In the genomic region with DNA sequence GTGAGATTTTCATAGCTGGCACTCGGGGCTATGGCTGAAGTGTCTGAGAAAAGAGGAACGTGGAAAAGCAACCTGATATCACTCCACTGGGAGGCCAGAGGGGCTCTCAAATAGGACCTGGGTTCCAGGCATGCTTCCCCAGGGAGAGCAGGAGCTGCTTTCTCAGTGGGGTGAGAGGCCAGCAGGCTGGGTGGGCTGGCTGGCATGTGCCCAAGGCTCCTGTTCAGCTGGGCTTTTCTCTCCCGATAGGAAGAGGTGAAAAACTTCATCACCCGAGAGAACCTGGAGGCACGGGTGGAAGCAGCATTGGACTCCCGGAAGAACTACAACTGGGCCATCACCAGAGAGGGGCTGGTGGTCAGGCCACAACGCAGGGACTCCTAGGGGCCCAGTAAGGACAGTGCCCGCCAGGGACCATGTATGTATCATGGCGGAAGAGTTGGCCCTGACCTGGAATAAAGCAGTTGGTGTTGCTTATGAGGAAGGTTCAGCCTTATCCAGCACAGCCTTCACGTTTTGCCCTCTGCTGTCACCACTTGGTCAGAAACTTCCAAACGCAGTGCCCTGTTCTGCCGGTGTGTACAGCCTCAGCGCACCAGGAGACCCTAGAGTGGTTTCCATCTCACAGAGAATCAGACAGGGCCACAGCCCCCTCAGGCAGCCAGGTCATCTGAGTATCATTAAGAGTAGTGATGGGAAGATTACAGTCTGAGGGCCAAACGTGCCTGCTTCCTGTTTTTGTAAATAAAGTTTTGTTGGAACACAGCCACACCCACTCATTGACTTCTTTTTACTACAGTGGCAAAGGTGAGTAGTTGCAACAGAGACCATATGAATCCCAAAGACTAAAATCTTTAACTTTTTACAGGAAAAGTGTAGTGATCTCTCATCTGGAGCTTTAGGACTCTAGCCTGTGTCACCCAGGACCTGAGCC, we compare ENCODE assay signal across 1 cellular context.
TF ChIP-seq lines count a peak whose summit lies in the region.

No MANE protein-coding gene starts in this region.

TF ChIP-seq in K562, 482 proteins besides CTCF, POLR2A, EP300 and RAD21:
- peak; percentile 71 for TF ChIP-seq BHLHE40 (IDR thresholded peaks at IDR 0.05; ENCODE audit: low read length)
- TF ChIP-seq KLF13 (tag; IDR thresholded peaks at IDR 0.05; ENCODE audit: borderline replicate concordance, low read depth): peak; percentile 61; the same call in 1 of the 2 replicates
- TF ChIP-seq, protein P1, sequence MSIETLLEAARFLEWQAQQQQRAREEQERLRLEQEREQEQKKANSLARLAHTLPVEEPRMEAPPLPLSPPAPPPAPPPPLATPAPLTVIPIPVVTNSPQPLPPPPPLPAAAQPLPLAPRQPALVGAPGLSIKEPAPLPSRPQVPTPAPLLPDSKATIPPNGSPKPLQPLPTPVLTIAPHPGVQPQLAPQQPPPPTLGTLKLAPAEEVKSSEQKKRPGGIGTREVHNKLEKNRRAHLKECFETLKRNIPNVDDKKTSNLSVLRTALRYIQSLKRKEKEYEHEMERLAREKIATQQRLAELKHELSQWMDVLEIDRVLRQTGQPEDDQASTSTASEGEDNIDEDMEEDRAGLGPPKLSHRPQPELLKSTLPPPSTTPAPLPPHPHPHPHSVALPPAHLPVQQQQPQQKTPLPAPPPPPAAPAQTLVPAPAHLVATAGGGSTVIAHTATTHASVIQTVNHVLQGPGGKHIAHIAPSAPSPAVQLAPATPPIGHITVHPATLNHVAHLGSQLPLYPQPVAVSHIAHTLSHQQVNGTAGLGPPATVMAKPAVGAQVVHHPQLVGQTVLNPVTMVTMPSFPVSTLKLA (conservative IDR thresholded peaks at IDR 0.05): no peak
- TF ChIP-seq ARID1B (IDR thresholded peaks at IDR 0.05): no peak
- TF ChIP-seq ELF1 (tag; IDR thresholded peaks at IDR 0.05): peak; percentile 69
- TF ChIP-seq, protein P2, sequence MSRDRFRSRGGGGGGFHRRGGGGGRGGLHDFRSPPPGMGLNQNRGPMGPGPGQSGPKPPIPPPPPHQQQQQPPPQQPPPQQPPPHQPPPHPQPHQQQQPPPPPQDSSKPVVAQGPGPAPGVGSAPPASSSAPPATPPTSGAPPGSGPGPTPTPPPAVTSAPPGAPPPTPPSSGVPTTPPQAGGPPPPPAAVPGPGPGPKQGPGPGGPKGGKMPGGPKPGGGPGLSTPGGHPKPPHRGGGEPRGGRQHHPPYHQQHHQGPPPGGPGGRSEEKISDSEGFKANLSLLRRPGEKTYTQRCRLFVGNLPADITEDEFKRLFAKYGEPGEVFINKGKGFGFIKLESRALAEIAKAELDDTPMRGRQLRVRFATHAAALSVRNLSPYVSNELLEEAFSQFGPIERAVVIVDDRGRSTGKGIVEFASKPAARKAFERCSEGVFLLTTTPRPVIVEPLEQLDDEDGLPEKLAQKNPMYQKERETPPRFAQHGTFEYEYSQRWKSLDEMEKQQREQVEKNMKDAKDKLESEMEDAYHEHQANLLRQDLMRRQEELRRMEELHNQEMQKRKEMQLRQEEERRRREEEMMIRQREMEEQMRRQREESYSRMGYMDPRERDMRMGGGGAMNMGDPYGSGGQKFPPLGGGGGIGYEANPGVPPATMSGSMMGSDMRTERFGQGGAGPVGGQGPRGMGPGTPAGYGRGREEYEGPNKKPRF (IDR thresholded peaks at IDR 0.05; ENCODE audit: low read depth, low read length): no peak
- peak; percentile 64; the same call in 1 of the 2 replicates for TF ChIP-seq GATA2 (CRISPR knock-in tag; IDR thresholded peaks at IDR 0.05)
- TF ChIP-seq ZFX (CRISPR knock-in tag; IDR thresholded peaks at IDR 0.05): 0 out of 2 replicates have a peak, but pooled peaks have one; percentile 6
- TF ChIP-seq, protein P3, sequence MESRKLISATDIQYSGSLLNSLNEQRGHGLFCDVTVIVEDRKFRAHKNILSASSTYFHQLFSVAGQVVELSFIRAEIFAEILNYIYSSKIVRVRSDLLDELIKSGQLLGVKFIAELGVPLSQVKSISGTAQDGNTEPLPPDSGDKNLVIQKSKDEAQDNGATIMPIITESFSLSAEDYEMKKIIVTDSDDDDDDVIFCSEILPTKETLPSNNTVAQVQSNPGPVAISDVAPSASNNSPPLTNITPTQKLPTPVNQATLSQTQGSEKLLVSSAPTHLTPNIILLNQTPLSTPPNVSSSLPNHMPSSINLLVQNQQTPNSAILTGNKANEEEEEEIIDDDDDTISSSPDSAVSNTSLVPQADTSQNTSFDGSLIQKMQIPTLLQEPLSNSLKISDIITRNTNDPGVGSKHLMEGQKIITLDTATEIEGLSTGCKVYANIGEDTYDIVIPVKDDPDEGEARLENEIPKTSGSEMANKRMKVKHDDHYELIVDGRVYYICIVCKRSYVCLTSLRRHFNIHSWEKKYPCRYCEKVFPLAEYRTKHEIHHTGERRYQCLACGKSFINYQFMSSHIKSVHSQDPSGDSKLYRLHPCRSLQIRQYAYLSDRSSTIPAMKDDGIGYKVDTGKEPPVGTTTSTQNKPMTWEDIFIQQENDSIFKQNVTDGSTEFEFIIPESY (CRISPR knock-in tag; IDR thresholded peaks at IDR 0.05): peak; percentile 36; the same call in 1 of the 2 replicates
- no peak for TF ChIP-seq POLR2B (IDR thresholded peaks at IDR 0.05; ENCODE audit: low read depth, partially characterized antibody)
- TF ChIP-seq SP1 (CRISPR knock-in tag; IDR thresholded peaks at IDR 0.05): 0 out of 2 replicates have a peak, but pooled peaks have one; percentile 23
- 0 out of 2 replicates have a peak, but pooled peaks have one; percentile 4 for TF ChIP-seq SPI1 (IDR thresholded peaks at IDR 0.05; ENCODE audit: borderline replicate concordance, low read depth, low read length)
- TF ChIP-seq GABPA (tag; conservative IDR thresholded peaks at IDR 0.05; ENCODE audit: low read depth): 0 out of 2 replicates have a peak, but pooled peaks have one; percentile 19
- TF ChIP-seq, protein P4, sequence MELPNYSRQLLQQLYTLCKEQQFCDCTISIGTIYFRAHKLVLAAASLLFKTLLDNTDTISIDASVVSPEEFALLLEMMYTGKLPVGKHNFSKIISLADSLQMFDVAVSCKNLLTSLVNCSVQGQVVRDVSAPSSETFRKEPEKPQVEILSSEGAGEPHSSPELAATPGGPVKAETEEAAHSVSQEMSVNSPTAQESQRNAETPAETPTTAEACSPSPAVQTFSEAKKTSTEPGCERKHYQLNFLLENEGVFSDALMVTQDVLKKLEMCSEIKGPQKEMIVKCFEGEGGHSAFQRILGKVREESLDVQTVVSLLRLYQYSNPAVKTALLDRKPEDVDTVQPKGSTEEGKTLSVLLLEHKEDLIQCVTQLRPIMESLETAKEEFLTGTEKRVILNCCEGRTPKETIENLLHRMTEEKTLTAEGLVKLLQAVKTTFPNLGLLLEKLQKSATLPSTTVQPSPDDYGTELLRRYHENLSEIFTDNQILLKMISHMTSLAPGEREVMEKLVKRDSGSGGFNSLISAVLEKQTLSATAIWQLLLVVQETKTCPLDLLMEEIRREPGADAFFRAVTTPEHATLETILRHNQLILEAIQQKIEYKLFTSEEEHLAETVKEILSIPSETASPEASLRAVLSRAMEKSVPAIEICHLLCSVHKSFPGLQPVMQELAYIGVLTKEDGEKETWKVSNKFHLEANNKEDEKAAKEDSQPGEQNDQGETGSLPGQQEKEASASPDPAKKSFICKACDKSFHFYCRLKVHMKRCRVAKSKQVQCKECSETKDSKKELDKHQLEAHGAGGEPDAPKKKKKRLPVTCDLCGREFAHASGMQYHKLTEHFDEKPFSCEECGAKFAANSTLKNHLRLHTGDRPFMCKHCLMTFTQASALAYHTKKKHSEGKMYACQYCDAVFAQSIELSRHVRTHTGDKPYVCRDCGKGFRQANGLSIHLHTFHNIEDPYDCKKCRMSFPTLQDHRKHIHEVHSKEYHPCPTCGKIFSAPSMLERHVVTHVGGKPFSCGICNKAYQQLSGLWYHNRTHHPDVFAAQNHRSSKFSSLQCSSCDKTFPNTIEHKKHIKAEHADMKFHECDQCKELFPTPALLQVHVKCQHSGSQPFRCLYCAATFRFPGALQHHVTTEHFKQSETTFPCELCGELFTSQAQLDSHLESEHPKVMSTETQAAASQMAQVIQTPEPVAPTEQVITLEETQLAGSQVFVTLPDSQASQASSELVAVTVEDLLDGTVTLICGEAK (IDR thresholded peaks at IDR 0.05): peak; percentile 98
- TF ChIP-seq, protein P4 (CRISPR knock-in tag; IDR thresholded peaks at IDR 0.05): peak; percentile 99
